ENCODE assay signal across 17 cellular contexts in genomic region chr7:33909312-33909711, GRCh38. TPM values are rescaled to one million over a fixed set of nuclear protein-coding genes. Genes with fewer than 3 reads are reported as not detected.
"Had no signal": no experiment of that assay in that cellular context is flagged by ENCODE, and none has a peak within 500 bp of the region (broad histone marks: within the 10 kb centered on the region; RNA-seq: fewer than 3 reads in every experiment).

No MANE protein-coding gene starts in this region.

- DNase-seq: activated CD4-positive, alpha-beta T cell treated with anti-CD3 and anti-CD28 coated beads for 4 hours; activated CD8-positive, alpha-beta T cell treated with anti-CD3 and anti-CD28 coated beads, Interleukin-2, amount 10 ng/mL, durations not matched to agents 7 days and 5 days; activated naive CD4-positive, alpha-beta T cell treated with anti-CD3 and anti-CD28 coated beads for 36 hours; effector memory CD4-positive, alpha-beta T cell; heart right ventricle; left ventricle myocardium superior; mesendoderm; ovary; stimulated activated CD4-positive, alpha-beta T cell treated with anti-CD3 and anti-CD28 coated beads, Interleukin-15, amount 100 ng/mL, for 24 hours; stimulated activated CD4-positive, alpha-beta T cell treated with anti-CD3 and anti-CD28 coated beads, Interleukin-4, amount 100 ng/mL, for 24 hours; stomach had no signal

- H3K9me3 ChIP-seq: heart right ventricle, ovary, stomach, thoracic aorta had no signal

- H3K4me3 ChIP-seq: coronary artery, heart right ventricle, ovary, stomach, thoracic aorta had no signal

- H3K4me3 Mint-ChIP-seq: activated CD8-positive, alpha-beta T cell treated with anti-CD3 and anti-CD28 coated beads, Interleukin-2, amount 10 ng/mL, durations not matched to agents 7 days and 5 days; activated naive CD4-positive, alpha-beta T cell treated with anti-CD3 and anti-CD28 coated beads for 36 hours; activated T-helper 1 cell treated with anti-CD3 and anti-CD28 coated beads, Interleukin-12 subunit alpha, Interleukin-12 subunit beta, Interleukin-2, Interleukin-4 antibody, amounts not matched to agents 30 ng/mL and 10 ng/mL and 1 ng/mL, durations not matched to agents 14 hours and 24 hours and 36 hours; neural crest cell; T-helper 1 cell treated with Interleukin-12 subunit alpha and Interleukin-12 subunit beta and Interleukin-4 antibody, amounts not matched to agents 30 μg/mL and 1 μg/mL, for 36 hours had no signal

- H3K27me3 ChIP-seq: ovary had no signal

- H3K27ac Mint-ChIP-seq: activated CD8-positive, alpha-beta T cell treated with anti-CD3 and anti-CD28 coated beads, Interleukin-2, amount 10 ng/mL, durations not matched to agents 7 days and 5 days; activated naive CD4-positive, alpha-beta T cell treated with anti-CD3 and anti-CD28 coated beads for 36 hours; activated T-helper 1 cell treated with anti-CD3 and anti-CD28 coated beads, Interleukin-12 subunit alpha, Interleukin-12 subunit beta, Interleukin-2, Interleukin-4 antibody, amounts not matched to agents 30 ng/mL and 10 ng/mL and 1 ng/mL, durations not matched to agents 14 hours and 24 hours and 36 hours; T-helper 1 cell treated with Interleukin-12 subunit alpha and Interleukin-12 subunit beta and Interleukin-4 antibody, amounts not matched to agents 30 μg/mL and 1 μg/mL, for 36 hours had no signal

- ATAC-seq: activated CD8-positive, alpha-beta T cell treated with anti-CD3 and anti-CD28 coated beads, Interleukin-2, amount 10 ng/mL, durations not matched to agents 7 days and 5 days; heart right ventricle; left ventricle myocardium superior had no signal

- H3K36me3 ChIP-seq: heart right ventricle, ovary, stomach, thoracic aorta had no signal

- H3K4me1 Mint-ChIP-seq: neural crest cell had no signal

- H3K27ac ChIP-seq: coronary artery, epithelial cell of prostate, heart right ventricle, ovary, thoracic aorta had no signal

- H3K9me3 Mint-ChIP-seq: activated naive CD4-positive, alpha-beta T cell treated with anti-CD3 and anti-CD28 coated beads for 36 hours; activated T-helper 1 cell treated with anti-CD3 and anti-CD28 coated beads, Interleukin-12 subunit alpha, Interleukin-12 subunit beta, Interleukin-2, Interleukin-4 antibody, amounts not matched to agents 30 ng/mL and 10 ng/mL and 1 ng/mL, durations not matched to agents 14 hours and 24 hours and 36 hours; T-helper 1 cell treated with Interleukin-12 subunit alpha and Interleukin-12 subunit beta and Interleukin-4 antibody, amounts not matched to agents 30 μg/mL and 1 μg/mL, for 36 hours had no signal

RNA-seq across cellular contexts. Expression of gene BMPER, which starts 4.0 kb away (rescaled TPM):
- total RNA-seq: activated CD8-positive, alpha-beta T cell treated with anti-CD3 and anti-CD28 coated beads, Interleukin-2, amount 10 ng/mL, durations not matched to agents 7 days and 5 days; activated naive CD4-positive, alpha-beta T cell treated with anti-CD3 and anti-CD28 coated beads for 36 hours; activated T-helper 1 cell treated with anti-CD3 and anti-CD28 coated beads, Interleukin-12 subunit alpha, Interleukin-12 subunit beta, Interleukin-2, Interleukin-4 antibody, amounts not matched to agents 30 ng/mL and 10 ng/mL and 1 ng/mL, durations not matched to agents 14 hours and 24 hours and 36 hours; neural crest cell had no signal
